In the genomic region with DNA sequence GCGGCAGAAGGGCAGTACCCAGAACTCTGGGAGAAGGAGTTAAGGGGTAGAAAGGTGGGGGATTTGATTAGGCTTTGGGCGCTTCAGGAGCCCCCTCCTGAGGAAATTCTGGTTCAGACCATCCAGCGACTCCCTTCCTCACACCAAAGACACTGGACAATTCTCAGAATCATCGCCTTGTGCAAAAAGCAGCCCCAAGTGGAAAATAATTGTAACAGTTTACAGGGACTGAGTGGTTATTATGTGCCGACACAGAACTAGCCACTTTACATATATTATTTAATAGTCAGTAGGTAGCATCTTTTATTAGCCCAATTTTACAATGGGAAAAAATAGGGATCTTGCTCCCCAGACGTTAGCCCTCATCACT, we compare ENCODE assay signal across 8 cellular contexts. TPM values are rescaled to one million over a fixed set of nuclear protein-coding genes. Genes with fewer than 3 reads are reported as not detected.
A peak's percentile ranks its signal among the peaks of the same experiment; 100 is the strongest.
DNase-seq lines count a peak whose midpoint lies in the region; ATAC-seq and TF ChIP-seq lines count a peak whose summit lies in the region.

No MANE protein-coding gene starts in this region.

- H3K36me3 Mint-ChIP-seq in CD4-positive, alpha-beta memory T cell = peaks cover 6 to 23% of the 10 kb centered on the region in 2 donors
- peaks cover 3% of the 10 kb centered on the region for H3K36me3 Mint-ChIP-seq in endothelial cell (ENCODE audit: low read depth, unreplicated experiment)

- H3K79me2 ChIP-seq in PC-9 (ENCODE audit: low read depth) = peaks cover 5% of the 10 kb centered on the region; the same call in 1 of the 2 replicates
- peaks cover 43% of the 10 kb centered on the region for H3K79me2 ChIP-seq in osteoblast (ENCODE audit: insufficient read depth, low read length)

- no peaks in the 10 kb centered on the region for H3K27me3 ChIP-seq in CD4-positive, alpha-beta memory T cell (ENCODE audit: insufficient read depth, low read length)
- H3K27me3 ChIP-seq in PC-9 (ENCODE audit: insufficient read depth, low read depth) (no peaks in the 10 kb centered on the region), osteoblast (ENCODE audit: insufficient read depth, low read length) (no peaks in the 10 kb centered on the region)

- H3K9me3 ChIP-seq in CD4-positive, alpha-beta memory T cell (ENCODE audit: control insufficient read depth in 1 of 2, low read length in 2 of 2) = no peaks in the 10 kb centered on the region
- H3K9me3 ChIP-seq in PC-9 (ENCODE audit: insufficient read depth, low read depth) (no peaks in the 10 kb centered on the region), osteoblast (ENCODE audit: low read depth, low read length) (no peaks in the 10 kb centered on the region)

- H3K4me2 ChIP-seq in PC-9 = peak overlapping the region; percentile 81
- peak overlapping the region; percentile 96 for H3K4me2 ChIP-seq in osteoblast (ENCODE audit: insufficient read depth, low read length)

- H3K4me1 Mint-ChIP-seq in CD4-positive, alpha-beta memory T cell = peaks cover 10 to 36% (median 21%) of the 10 kb centered on the region in 4 donors
- peaks cover 18% of the 10 kb centered on the region for H3K4me1 Mint-ChIP-seq in endothelial cell (ENCODE audit: unreplicated experiment)

- ATAC-seq in GM21619 (IDR thresholded peaks at IDR 0.05; ENCODE audit: unreplicated experiment) = no peak

- no peaks in the 10 kb centered on the region for H3K9me3 Mint-ChIP-seq in CD4-positive, alpha-beta memory T cell
- no peaks in the 10 kb centered on the region for H3K9me3 Mint-ChIP-seq in endothelial cell (ENCODE audit: unreplicated experiment)

- H3K4me1 ChIP-seq in CD4-positive, alpha-beta memory T cell (ENCODE audit: insufficient read depth, low read length) = peaks cover 21% of the 10 kb centered on the region
- H3K4me1 ChIP-seq in PC-9 (replicated peaks; ENCODE audit: insufficient read depth) = no peaks in the 10 kb centered on the region
- peaks cover 16% of the 10 kb centered on the region for H3K4me1 ChIP-seq in osteoblast (ENCODE audit: insufficient read depth, low read length)

- H3K27ac Mint-ChIP-seq in CD4-positive, alpha-beta memory T cell = peak overlapping the region; percentile 86 to 93 (median 90)
- peak overlapping the region; percentile 98 for H3K27ac Mint-ChIP-seq in endothelial cell (ENCODE audit: unreplicated experiment)

- peak overlapping the region; percentile 76 to 90 (median 79) for H3K4me3 Mint-ChIP-seq in CD4-positive, alpha-beta memory T cell
- peak overlapping the region; percentile 92 for H3K4me3 Mint-ChIP-seq in endothelial cell (ENCODE audit: unreplicated experiment)

- no peaks in the 10 kb centered on the region for H3K9me2 ChIP-seq in PC-9 (ENCODE audit: insufficient read depth)

- TF ChIP-seq CTCF in PC-9 (conservative IDR thresholded peaks at IDR 0.05) (no peak), endothelial cell (IDR thresholded peaks at IDR 0.05; ENCODE audit: unreplicated experiment) (no peak), osteoblast (IDR thresholded peaks at IDR 0.05; ENCODE audit: extremely low read depth, low read depth, low read length) (no peak)

- no peaks in the 10 kb centered on the region for H4K20me1 ChIP-seq in PC-9 (ENCODE audit: insufficient read depth)
- peaks cover 8% of the 10 kb centered on the region for H4K20me1 ChIP-seq in osteoblast (ENCODE audit: insufficient read depth, low read length)

- H3F3A ChIP-seq in PC-9 (ENCODE audit: insufficient read depth, low read depth) = peaks cover 18% of the 10 kb centered on the region

- intact Hi-C loops in CD4-positive, alpha-beta memory T cell (cut with micrococcal nuclease) = no loop called here
- intact Hi-C loops in PC-9 (cut with micrococcal nuclease; ENCODE audit: unreplicated experiment) = loop anchor here (10.0 kb wide), 1 partner anchor 130 kb away; the partner anchor contains the start of genes ILK and RRP8

- POLR2A ChIA-PET in CD4-positive, alpha-beta memory T cell (lab: Charles Lee; ENCODE audit: partially characterized antibody) = interaction anchor here (1.4 to 4.1 kb wide), 3 partner anchors 8 to 87 kb away, joined by 3 to 22 read pairs (median 4); partner anchors contain the start of genes ARFIP2 and TIMM10B
- POLR2A ChIA-PET in PC-9 (lab: Charles Lee; ENCODE audit: unreplicated experiment) = interaction anchor here (0.6 kb wide), 1 partner anchor 451 kb away, joined by 16 read pairs; no protein-coding TSS in a partner anchor

- DNase-seq in CD4-positive, alpha-beta memory T cell = no peak
- no peak for DNase-seq in PC-9
- no peak for DNase-seq in endothelial cell (ENCODE audit: low spot score)
- peak; percentile 85 for DNase-seq in osteoblast (ENCODE audit: insufficient read length, low spot score, missing footprints)
- DNase-seq in retina = no peak
- DNase-seq in AML-193 (lab: John Stamatoyannopoulos, UW) = no peak
- DNase-seq in NCI-H226 = no peak

- H3K36me3 ChIP-seq in CD4-positive, alpha-beta memory T cell (ENCODE audit: insufficient read depth, low read length) = peaks cover 22% of the 10 kb centered on the region
- H3K36me3 ChIP-seq in PC-9 (ENCODE audit: low read depth) (no peaks in the 10 kb centered on the region), osteoblast (ENCODE audit: insufficient read depth, low read length) (peaks cover 28% of the 10 kb centered on the region)

- BruUV-seq in PC-9 (replicated peaks; lab: Mats Ljungman, UMichigan) = TSS peak; percentile 96

- H3K4me3 ChIP-seq in CD4-positive, alpha-beta memory T cell (ENCODE audit: low read length in 2 of 2) = peak overlapping the region in 1 of 2 donors; percentile 15
- H3K4me3 ChIP-seq in PC-9 (peak overlapping the region; percentile 56; the same call in 1 of the 2 replicates), osteoblast (ENCODE audit: insufficient read depth, low read length) (peak overlapping the region; percentile 88)

- no peaks in the 10 kb centered on the region for H3K27me3 Mint-ChIP-seq in CD4-positive, alpha-beta memory T cell
- peaks cover 11% of the 10 kb centered on the region for H3K27me3 Mint-ChIP-seq in endothelial cell (ENCODE audit: unreplicated experiment)

- CTCF ChIA-PET in CD4-positive, alpha-beta memory T cell (lab: Charles Lee; ENCODE audit: partially characterized antibody) = interaction anchor here (1.3 to 2.6 kb wide), 2 partner anchors 31 to 96 kb away, joined by 3 to 14 read pairs; no protein-coding TSS in a partner anchor
- CTCF ChIA-PET in PC-9 (lab: Charles Lee) = interaction anchor here (0.7 kb wide), 1 partner anchor 157 kb away, joined by 4 read pairs; no protein-coding TSS in a partner anchor

- H2AFZ ChIP-seq in PC-9 (peak overlapping the region; percentile 65; the same call in 1 of the 2 replicates), osteoblast (ENCODE audit: low read length) (peak overlapping the region; percentile 83)

- H3K27ac ChIP-seq in CD4-positive, alpha-beta memory T cell (ENCODE audit: low read depth, low read length) = peak overlapping the region; percentile 58
- H3K27ac ChIP-seq in PC-9 = peak overlapping the region; percentile 68
- H3K27ac ChIP-seq in osteoblast (ENCODE audit: low read depth, low read length) = peak overlapping the region; percentile 85

RNA-seq across cellular contexts. Expression of gene TRIM3, which starts 0.7 kb away (rescaled TPM):
- 10 to 100 TPM; 22.9 to 23.1 TPM for total RNA-seq in CD4-positive, alpha-beta memory T cell
- polyA plus RNA-seq in CD4-positive, alpha-beta memory T cell = 1 to 10 TPM; 1.2 to 3.5 TPM
- total RNA-seq in PC-9 (2021) = 7.1 and 9.0 TPM in 2 replicates
- total RNA-seq in endothelial cell (ENCODE audit: unreplicated experiment) = 26.0 TPM
- total RNA-seq in osteoblast = 25.3 and 36.2 TPM in 2 replicates

RNA-seq across cellular contexts. Expression of gene ARFIP2, which starts 6.7 kb away (rescaled TPM):
- 10 to 100 TPM; 53.9 to 56.9 TPM for total RNA-seq in CD4-positive, alpha-beta memory T cell
- polyA plus RNA-seq in CD4-positive, alpha-beta memory T cell = 10 to 100 TPM; 34.1 to 35.8 TPM
- total RNA-seq in PC-9 (2021) (42.7 and 49.5 TPM in 2 replicates), endothelial cell (ENCODE audit: unreplicated experiment) (46.7 TPM), osteoblast (74.3 and 79.3 TPM in 2 replicates)

RNA-seq across cellular contexts. Expression of gene TIMM10B, which starts 6.9 kb away (rescaled TPM):
- 10 to 100 TPM; 54.7 to 60.3 TPM for total RNA-seq in CD4-positive, alpha-beta memory T cell
- polyA plus RNA-seq in CD4-positive, alpha-beta memory T cell = 10 to 100 TPM; 29.9 to 32.4 TPM
- total RNA-seq in PC-9 (2021) = 18.5 and 22.3 TPM in 2 replicates
- total RNA-seq in endothelial cell (ENCODE audit: unreplicated experiment) = 42.2 TPM
- 52.7 and 55.4 TPM in 2 replicates for total RNA-seq in osteoblast

RNA-seq across cellular contexts. Expression of gene DNHD1, which starts 22.7 kb away (rescaled TPM):
- total RNA-seq in CD4-positive, alpha-beta memory T cell = 10 to 100 TPM; 45.9 to 54.0 TPM
- polyA plus RNA-seq in CD4-positive, alpha-beta memory T cell = 1 to 10 TPM; 1.2 to 1.4 TPM
- 13.9 and 14.0 TPM in 2 replicates for total RNA-seq in PC-9 (2021)
- 8.5 TPM for total RNA-seq in endothelial cell (ENCODE audit: unreplicated experiment)
- total RNA-seq in osteoblast = 9.0 and 9.4 TPM in 2 replicates

RNA-seq across cellular contexts. Expression of gene HPX, which starts 33.6 kb away (rescaled TPM):
- 1 to 10 TPM in 1 of 2 experiments, under 1 TPM in 1; 0.83 to 1.3 TPM for total RNA-seq in CD4-positive, alpha-beta memory T cell
- polyA plus RNA-seq in CD4-positive, alpha-beta memory T cell = not detected
- 0.68 TPM in 1 of 2 replicates, not detected in the other for total RNA-seq in PC-9 (2021)
- total RNA-seq in endothelial cell (ENCODE audit: unreplicated experiment) = 1.4 TPM
- total RNA-seq in osteoblast = 0.59 and 1.1 TPM in 2 replicates
